ENCODE assay signal across 8 cellular contexts in the genomic region with DNA sequence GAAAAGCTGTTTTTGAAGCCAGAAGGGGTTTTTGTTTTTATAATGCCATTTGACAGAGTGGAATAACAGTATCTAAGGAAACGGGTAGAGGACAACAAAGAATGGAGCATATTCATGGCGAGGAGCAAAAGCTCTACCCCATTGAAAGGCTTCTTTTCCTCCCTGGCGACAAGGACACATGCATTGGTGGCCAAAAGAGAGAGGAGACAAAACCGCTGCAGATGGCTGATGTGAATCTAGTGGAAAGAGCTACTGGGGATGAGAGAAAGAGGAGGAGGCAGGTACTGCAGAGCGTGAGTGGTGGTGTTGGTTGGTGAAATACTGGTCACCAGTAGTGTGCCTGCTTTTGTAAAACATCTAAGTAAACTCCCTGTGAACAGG.
DNase-seq lines count a peak whose midpoint lies in the region; ATAC-seq and TF ChIP-seq lines count a peak whose summit lies in the region.

No MANE protein-coding gene starts in this region.

- H3K4me3 Mint-ChIP-seq in stimulated activated memory B cell treated with anti-CD40 and anti-IgM and Interleukin-4, amounts not matched to agents 10 μg/mL and 1 μg/mL and 100 μg/mL, for 72 hours: peak overlapping the region; percentile 90

- H3K27ac Mint-ChIP-seq in stimulated activated memory B cell treated with anti-CD40 and anti-IgM and Interleukin-4, amounts not matched to agents 10 μg/mL and 1 μg/mL and 100 μg/mL, for 72 hours: peak overlapping the region; percentile 83

- in situ Hi-C loops in astrocyte of the spinal cord (cut with HindIII; ENCODE audit: low sequenced_read_pairs) (no loop called here), GM13977 (cut with MboI; ENCODE audit: low pct_unique_long_range_greater_than_20kb, low sequenced_read_pairs, unreplicated experiment) (no loop called here)

- no peaks in the 10 kb centered on the region for H3K27me3 Mint-ChIP-seq in stimulated activated memory B cell treated with anti-CD40 and anti-IgM and Interleukin-4, amounts not matched to agents 10 μg/mL and 1 μg/mL and 100 μg/mL, for 72 hours

- no peaks in the 10 kb centered on the region for H3K36me3 ChIP-seq in iPS-20b (ENCODE audit: insufficient read depth, low read depth, low read length)

- peak overlapping the region; percentile 68; the same call in 1 of the 2 replicates for H3K9ac ChIP-seq in iPS-20b (ENCODE audit: low read depth, low read length)

- H3K9me3 ChIP-seq in iPS-20b (ENCODE audit: insufficient read depth, low read depth, low read length): no peaks in the 10 kb centered on the region

- TF ChIP-seq CTCF in astrocyte of the spinal cord (IDR thresholded peaks at IDR 0.05; ENCODE audit: low read depth, low read length) (no peak), GM13977 (IDR thresholded peaks at IDR 0.05; ENCODE audit: extremely low read depth, insufficient read depth, missing control alignments) (no peak)

- peaks cover 5% of the 10 kb centered on the region; the same call in 1 of the 2 replicates for H3K4me1 ChIP-seq in iPS-20b (ENCODE audit: insufficient read depth, low read length)

- H3K27me3 ChIP-seq in iPS-20b (ENCODE audit: insufficient read depth, low read length): no peaks in the 10 kb centered on the region

- DNase-seq in D341Med (ENCODE audit: low spot score) (peak; percentile 26), NAMALWA (ENCODE audit: low spot score) (peak; percentile 68), astrocyte of the spinal cord (ENCODE audit: low read depth, low spot score) (peak; percentile 17), GM13977 (ENCODE audit: low spot score) (no peak)
- DNase-seq in stimulated activated CD4-positive, alpha-beta T cell treated with anti-CD3 and anti-CD28 coated beads, Interleukin-4, amount 100 ng/mL, for 4 hours: no peak

- H3K27ac ChIP-seq in iPS-20b (ENCODE audit: low read length): no peak overlapping the region

- peaks cover 4% of the 10 kb centered on the region for H3K36me3 Mint-ChIP-seq in stimulated activated memory B cell treated with anti-CD40 and anti-IgM and Interleukin-4, amounts not matched to agents 10 μg/mL and 1 μg/mL and 100 μg/mL, for 72 hours

- peak overlapping the region; percentile 77 for H3K4me3 ChIP-seq in astrocyte of the spinal cord (ENCODE audit: low read depth, low read length)
- H3K4me3 ChIP-seq in iPS-20b (ENCODE audit: low read length): peak overlapping the region; percentile 81

- no peaks in the 10 kb centered on the region for H3K9me3 Mint-ChIP-seq in stimulated activated memory B cell treated with anti-CD40 and anti-IgM and Interleukin-4, amounts not matched to agents 10 μg/mL and 1 μg/mL and 100 μg/mL, for 72 hours

- H3K4me1 Mint-ChIP-seq in stimulated activated memory B cell treated with anti-CD40 and anti-IgM and Interleukin-4, amounts not matched to agents 10 μg/mL and 1 μg/mL and 100 μg/mL, for 72 hours: peaks cover 39% of the 10 kb centered on the region

- ATAC-seq in GM21526 (IDR thresholded peaks at IDR 0.05; ENCODE audit: low FRiP score, unreplicated experiment): peak; percentile 29
- ATAC-seq in stimulated activated memory B cell treated with anti-CD40 and anti-IgM and Interleukin-4, amounts not matched to agents 10 μg/mL and 1 μg/mL and 100 μg/mL, for 72 hours: peak; percentile 55

Comparison
In these comparisons a context has a peak if more than half of its experiments do, and no peak if none do; other contexts are left out.
1. DNase-seq: peak in D341Med (single experiment), NAMALWA (single experiment) and astrocyte of the spinal cord (single experiment); none in GM13977 (single experiment) and stimulated activated CD4-positive, alpha-beta T cell treated with anti-CD3 and anti-CD28 coated beads, Interleukin-4, amount 100 ng/mL, for 4 hours (0 of 2).